ENCODE assay signal across 10 cellular contexts in the genomic region with DNA sequence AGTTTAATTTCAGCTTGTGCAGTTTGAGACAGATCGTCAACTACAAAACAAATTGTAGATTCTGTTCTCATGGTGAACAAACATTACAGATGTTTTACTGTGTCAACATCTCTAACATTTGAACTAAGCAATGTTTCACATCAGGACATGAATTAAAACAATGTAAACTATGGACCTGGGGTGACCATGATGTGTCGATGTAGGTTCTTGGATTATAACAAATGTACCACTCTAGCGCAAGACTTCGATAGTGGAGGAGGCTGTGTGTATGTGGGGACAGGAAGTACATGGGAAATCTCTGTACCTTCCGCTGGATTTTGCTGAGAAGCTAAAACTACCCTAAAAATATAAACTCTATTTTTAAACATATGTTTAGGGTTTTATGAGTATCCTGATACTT. TPM values are rescaled to one million over a fixed set of nuclear protein-coding genes. Genes with fewer than 3 reads are reported as not detected.
DNase-seq lines count a peak whose midpoint lies in the region; ATAC-seq, FAIRE-seq and TF ChIP-seq lines count a peak whose summit lies in the region.
"Had no signal": no experiment of that assay in that cellular context is flagged by ENCODE, and none has a peak within 500 bp of the region (broad histone marks: within the 10 kb centered on the region; RNA-seq: fewer than 3 reads in every experiment).

No MANE protein-coding gene starts in this region.

- ATAC-seq in HG03342 (IDR thresholded peaks at IDR 0.05; ENCODE audit: unreplicated experiment) (peak; percentile 31), GM12878 (peak; percentile 53)

- H3K4me3 ChIP-seq in CD4-positive, alpha-beta memory T cell (ENCODE audit: low read length in 2 of 2), result peak overlapping the region; percentile 82 to 86
- H3K4me3 ChIP-seq in GM12878 (peak overlapping the region; percentile 88), mononuclear cell (ENCODE audit: low read length) (peak overlapping the region; percentile 68)

- CTCF ChIA-PET in CD4-positive, alpha-beta memory T cell (lab: Charles Lee; ENCODE audit: partially characterized antibody), result interaction anchor here (1.3 to 4.0 kb wide), 7 partner anchors 9 to 24 kb away, joined by 3 to 19 read pairs (median 9); a partner anchor contains a TSS
- CTCF ChIA-PET in GM12878 (lab: Yijun Ruan, JAX), result interaction anchor here (1.0 to 2.0 kb wide), 6 partner anchors 7 to 99 kb away, joined by 3 to 8 read pairs (median 4); no protein-coding TSS in a partner anchor

- H3K27ac Mint-ChIP-seq in CD4-positive, alpha-beta memory T cell, result peak overlapping the region; percentile 90 to 99 (median 98)
- H3K27ac Mint-ChIP-seq in progenitor cell of endocrine pancreas, result no peak overlapping the region

- RAD21 ChIA-PET in GM12878 (lab: Charles Lee; ENCODE audit: unreplicated experiment), result interaction anchor here (0.9 to 6.3 kb wide), 15 partner anchors 8 to 108 kb away, joined by 3 to 46 read pairs (median 6); no protein-coding TSS in a partner anchor

- H3K9ac ChIP-seq in GM12878 (ENCODE audit: control insufficient read depth, insufficient read depth, low read length), result peak overlapping the region; percentile 97

- TF ChIP-seq CTCF in GM12878 (IDR thresholded peaks at IDR 0.05 in 2 of 3, conservative IDR thresholded peaks at IDR 0.05 in 1 of 3; ENCODE audit: control insufficient read depth in 2 of 3, extremely low read depth in 1 of 3, insufficient read depth in 1 of 3, low read depth in 3 of 3, low read length in 3 of 3) (no peak), progenitor cell of endocrine pancreas (IDR thresholded peaks at IDR 0.05; ENCODE audit: unreplicated experiment) (no peak)

- in situ Hi-C loops in GM12878 (cut with MboI), result no loop called here

- peaks cover 69% of the 10 kb centered on the region for H3K4me1 ChIP-seq in CD4-positive, alpha-beta memory T cell (ENCODE audit: insufficient read depth, low read length)
- H3K4me1 ChIP-seq in GM12878 (ENCODE audit: control insufficient read depth, insufficient read depth, low read length), result peaks cover 8% of the 10 kb centered on the region
- peaks cover 12% of the 10 kb centered on the region for H3K4me1 ChIP-seq in mononuclear cell (ENCODE audit: insufficient read depth, low read length)

- peaks cover 0 to 40% of the 10 kb centered on the region in 2 donors for H3K36me3 Mint-ChIP-seq in CD4-positive, alpha-beta memory T cell
- H3K36me3 Mint-ChIP-seq in progenitor cell of endocrine pancreas (ENCODE audit: insufficient read depth), result no peaks in the 10 kb centered on the region

- SMC1A ChIA-PET in GM12878 (lab: Charles Lee; ENCODE audit: uncharacterized antibody, unreplicated experiment), result interaction anchor here (0.7 to 7.2 kb wide), 13 partner anchors 7 to 146 kb away, joined by 3 to 71 read pairs (median 5); no protein-coding TSS in a partner anchor

- no peaks in the 10 kb centered on the region for H3K9me3 Mint-ChIP-seq in CD4-positive, alpha-beta memory T cell
- H3K9me3 Mint-ChIP-seq in progenitor cell of endocrine pancreas (ENCODE audit: low read depth), result no peaks in the 10 kb centered on the region

- H3K4me1 Mint-ChIP-seq in CD4-positive, alpha-beta memory T cell, result peaks cover 48 to 83% (median 61%) of the 10 kb centered on the region in 4 donors
- H3K4me1 Mint-ChIP-seq in progenitor cell of endocrine pancreas (ENCODE audit: low read depth), result peaks cover 12% of the 10 kb centered on the region

- 7% methylated on average over 5 of the region's 5 CpGs for WGBS in GM12878 (ENCODE audit: insufficient coverage, insufficient replicate concordance, low lambda C conversion rate, missing lambda C conversion rate)

- POLR2A ChIA-PET in CD4-positive, alpha-beta memory T cell (lab: Charles Lee; ENCODE audit: partially characterized antibody), result interaction anchor here (0.7 to 7.8 kb wide), 24 partner anchors 8 to 523 kb away, joined by 3 to 452 read pairs (median 8); a partner anchor contains a TSS
- POLR2A ChIA-PET in GM12878 (lab: Charles Lee), result interaction anchor here (0.6 to 4.2 kb wide), 9 partner anchors 8 to 108 kb away, joined by 3 to 27 read pairs (median 5); no protein-coding TSS in a partner anchor

- no peak for TF ChIP-seq EP300 in GM12878 (IDR thresholded peaks at IDR 0.05; ENCODE audit: borderline replicate concordance in 1 of 2, control insufficient read depth in 1 of 2, low read depth in 2 of 2, low read length in 2 of 2)

- FAIRE-seq in GM12878 (lab: Jason Lieb, UNC), result peak; percentile 73

- intact Hi-C loops in CD4-positive, alpha-beta memory T cell (cut with micrococcal nuclease), result loop anchor here (1.0 to 5.0 kb wide), 3 partner anchors 8 to 71 kb away; no protein-coding TSS in a partner anchor
- intact Hi-C loops in GM12878 (cut with micrococcal nuclease; ENCODE audit: unreplicated experiment), result loop anchor here (2.0 kb wide), 1 partner anchor 15 kb away; no protein-coding TSS in a partner anchor

- DNase-seq in CD4-positive, alpha-beta memory T cell, result peak; percentile 50 to 68 (median 58)
- DNase-seq in GM12878 (ENCODE audit: low read depth, low spot score) (no peak), progenitor cell of endocrine pancreas (ENCODE audit: low spot score, unreplicated experiment) (no peak), cerebellar nuclear complex (lab: John Stamatoyannopoulos, UW) (no peak), NCI-H510A (lab: John Stamatoyannopoulos, UW) (no peak), HUDEP-2 (lab: John Stamatoyannopoulos, UW; ENCODE audit: unreplicated experiment in 76 of 76) (no peak)
- DNase-seq: activated CD8-positive, alpha-beta memory T cell treated with anti-CD3 and anti-CD28 coated beads for 24 hours; NCI-H226 had no signal

- no peaks in the 10 kb centered on the region for H4K20me1 ChIP-seq in GM12878 (ENCODE audit: control insufficient read depth, insufficient read depth)

- H3K9me3 ChIP-seq in CD4-positive, alpha-beta memory T cell (ENCODE audit: control insufficient read depth in 1 of 2, low read length in 2 of 2), result no peaks in the 10 kb centered on the region
- H3K9me3 ChIP-seq in GM12878 (replicated peaks; ENCODE audit: control insufficient read depth, insufficient read depth, low read length) (no peaks in the 10 kb centered on the region), mononuclear cell (ENCODE audit: low read depth, low read length) (no peaks in the 10 kb centered on the region)

- H3K27me3 Mint-ChIP-seq in CD4-positive, alpha-beta memory T cell, result no peaks in the 10 kb centered on the region
- H3K27me3 Mint-ChIP-seq in progenitor cell of endocrine pancreas, result peaks cover 12% of the 10 kb centered on the region

- peak overlapping the region; percentile 98 for H3K27ac ChIP-seq in CD4-positive, alpha-beta memory T cell (ENCODE audit: low read depth, low read length)
- peak overlapping the region; percentile 97 for H3K27ac ChIP-seq in GM12878 (ENCODE audit: control insufficient read depth, insufficient read depth)

- no peak for TF ChIP-seq RAD21 in GM12878 (IDR thresholded peaks at IDR 0.05; ENCODE audit: insufficient read depth, low read depth, low read length)

- no peak for TF ChIP-seq POLR2A in GM12878 (IDR thresholded peaks at IDR 0.05; ENCODE audit: low read depth, low read length)

- peak overlapping the region; percentile 88 to 99 (median 94) for H3K4me3 Mint-ChIP-seq in CD4-positive, alpha-beta memory T cell
- H3K4me3 Mint-ChIP-seq in progenitor cell of endocrine pancreas (ENCODE audit: low read depth), result no peak overlapping the region

- H3K4me2 ChIP-seq in GM12878 (ENCODE audit: control insufficient read depth, insufficient read depth), result peak overlapping the region; percentile 70

- H3K27me3 ChIP-seq in CD4-positive, alpha-beta memory T cell (ENCODE audit: insufficient read depth, low read length), result no peaks in the 10 kb centered on the region
- H3K27me3 ChIP-seq in GM12878 (replicated peaks in 1 of 2; ENCODE audit: control insufficient read depth in 2 of 2, insufficient read depth in 2 of 2, low read length in 1 of 2) (no peaks in the 10 kb centered on the region), mononuclear cell (ENCODE audit: insufficient read depth, low read length) (no peaks in the 10 kb centered on the region)

- H2AFZ ChIP-seq in GM12878 (ENCODE audit: control insufficient read depth, low read depth, low read length), result peak overlapping the region; percentile 46

- H3K79me2 ChIP-seq in GM12878 (ENCODE audit: control insufficient read depth, insufficient read depth, low read length), result peaks cover 76% of the 10 kb centered on the region

- BruUV-seq in GM12878 (replicated peaks; lab: Mats Ljungman, UMichigan), result no TSS peak

- no peaks in the 10 kb centered on the region for H3K36me3 ChIP-seq in CD4-positive, alpha-beta memory T cell (ENCODE audit: insufficient read depth, low read length)
- no peaks in the 10 kb centered on the region; a peak in 1 of 4 replicates for H3K36me3 ChIP-seq in GM12878 (ENCODE audit: control insufficient read depth in 2 of 2, insufficient read depth in 2 of 2, low read length in 1 of 2)

TF ChIP-seq in GM12878, 131 proteins besides CTCF, POLR2A, EP300 and RAD21 (continues in another document):
- TF ChIP-seq MYB (IDR thresholded peaks at IDR 0.05; ENCODE audit: borderline replicate concordance, low read depth, low read length) (no peak), POLR2AphosphoS5 (IDR thresholded peaks at IDR 0.05; ENCODE audit: low read length) (peak; percentile 63), EZH2 (IDR thresholded peaks at IDR 0.05; ENCODE audit: borderline replicate concordance, control insufficient read depth, low read depth, low read length) (no peak), GABPA (IDR thresholded peaks at IDR 0.05; ENCODE audit: low read depth) (peak; percentile 81), MEF2A (IDR thresholded peaks at IDR 0.05; ENCODE audit: insufficient read depth, low read depth, low read length) (no peak)

RNA-seq across cellular contexts. Expression of a gene that starts 17.1 kb away (rescaled TPM):
- 10 to 100 TPM; 90.6 to 92.7 TPM for total RNA-seq in CD4-positive, alpha-beta memory T cell
- 10 to 100 TPM in 1 of 2 donors, 1 to 10 TPM in 1; 5.0 to 22.9 TPM for polyA plus RNA-seq in CD4-positive, alpha-beta memory T cell
- 139 and 140 TPM in 2 replicates for total RNA-seq in GM12878 (2013; cell fraction: nucleolus; rRNA removed)
- 11.6 and 14.7 TPM in 2 replicates for total RNA-seq in GM12878 (2014; rRNA removed)
- total RNA-seq in GM12878 (2014; rRNA removed; fragmentation: Illumina TruSeq; extraction: Trizol), result 15.5 and 15.9 TPM in 2 replicates
- 15.7 and 18.2 TPM in 2 replicates for total RNA-seq in GM12878 (2021)
- 5.6 TPM for polyA plus RNA-seq in GM12878 (2011; ENCODE audit: low read depth)
- polyA plus RNA-seq in GM12878 (2011; rRNA removed), result 13.2 and 14.4 TPM in 2 replicates
- polyA plus RNA-seq in GM12878 (2011; cell fraction: cytosol; rRNA removed), result 13.0 and 14.7 TPM in 2 replicates
- 24.2 and 25.1 TPM in 2 replicates for polyA plus RNA-seq in GM12878 (2011; cell fraction: nucleus; rRNA removed)
- polyA plus RNA-seq in GM12878 (2012), result 6.4 and 10.4 TPM in 2 replicates
- 13.6 and 16.5 TPM in 2 replicates for polyA plus RNA-seq in GM12878 (2014; fragmentation: Illumina TruSeq; extraction: Trizol)
- 1 to 10 TPM; 1.2 to 1.6 TPM for polyA plus RNA-seq in GM12878 (2014; fragmentation: Nextera tagmentation; extraction: Ambion mirVana)
- 8.8 TPM in 2 replicates for polyA plus RNA-seq in GM12878 (2014; rRNA removed)
- polyA plus RNA-seq in GM12878 (2016; fragmentation: Nextera tagmentation; extraction: Ambion mirVana), result 1 to 10 TPM; 4.4 to 5.0 TPM
- 47.2 and 50.2 TPM in 2 replicates for polyA minus RNA-seq in GM12878 (2011; rRNA and poly(A)+ RNA removed)
- polyA minus RNA-seq in GM12878 (2011; cell fraction: cytosol; rRNA and poly(A)+ RNA removed), result 13.0 and 14.1 TPM in 2 replicates
- polyA minus RNA-seq in GM12878 (2011; cell fraction: nucleus; rRNA and poly(A)+ RNA removed), result 22.6 and 29.6 TPM in 2 replicates
- total RNA-seq in mononuclear cell, result 32.0 TPM
- total RNA-seq in progenitor cell of endocrine pancreas, result 9.7 and 11.8 TPM in 2 replicates

Comparison
In these comparisons a context has a peak if more than half of its experiments do, and no peak if none do; other contexts are left out.
1. DNase-seq: peak in CD4-positive, alpha-beta memory T cell (5 of 5); none in GM12878 (single experiment), progenitor cell of endocrine pancreas (single experiment), cerebellar nuclear complex (0 of 2), NCI-H510A (single experiment) and HUDEP-2 (0 of 76).
2. Peak in every context shown above with its lines, with median percentiles within 50 percentile points of each other: H3K4me3 ChIP-seq.